Comparison of ENCODE assay signal across 19 cellular contexts in the genomic region with DNA sequence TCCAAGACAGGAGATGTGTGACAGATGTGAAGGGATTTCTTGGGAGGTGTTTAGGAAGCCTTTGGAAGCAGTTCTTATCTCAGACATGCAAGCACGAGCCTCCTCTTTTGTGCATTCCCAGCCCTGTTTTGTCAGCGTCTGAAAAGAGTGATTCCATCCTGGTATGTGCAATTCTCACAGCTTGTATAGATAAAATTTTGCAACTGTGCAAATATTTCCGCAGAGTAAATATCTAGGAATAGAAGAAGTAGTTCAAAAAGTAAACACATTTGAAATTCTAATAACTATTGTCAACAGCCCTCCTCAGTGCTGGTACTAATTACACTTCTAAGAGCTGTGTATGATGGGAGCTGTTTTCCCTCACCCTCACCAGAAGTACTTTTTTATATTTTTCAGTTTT.
DNase-seq lines count a peak whose midpoint lies in the region; ATAC-seq, FAIRE-seq and TF ChIP-seq lines count a peak whose summit lies in the region.
"Had no signal": no experiment of that assay in that cellular context is flagged by ENCODE, and none has a peak within 500 bp of the region (broad histone marks: within the 10 kb centered on the region; RNA-seq: fewer than 3 reads in every experiment).

No MANE protein-coding gene starts in this region.

- H3K4me3 ChIP-seq in astrocyte (ENCODE audit: insufficient read depth, low read depth, low read length) (no peak overlapping the region), right lobe of liver (no peak overlapping the region)
- H3K4me3 ChIP-seq: adrenal gland, coronary artery, thyroid gland had no signal

- 24% methylated on average over 3 of the region's 3 CpGs for WGBS in right lobe of liver (ENCODE audit: insufficient coverage, low coverage, low lambda C conversion rate, missing lambda C conversion rate)

- TF ChIP-seq POLR2A in right lobe of liver (IDR thresholded peaks at IDR 0.05) (no peak), H54 (IDR thresholded peaks at IDR 0.05; ENCODE audit: low read depth, low read length) (no peak)

- H2AFZ ChIP-seq in astrocyte (ENCODE audit: low read depth, low read length), result no peak overlapping the region

- H4K20me1 ChIP-seq in astrocyte (ENCODE audit: insufficient read depth, low read length), result no peaks in the 10 kb centered on the region

- no peak overlapping the region for H3K9ac ChIP-seq in astrocyte (ENCODE audit: low read length)

- peak; percentile 56 for DNase-seq in HuH-7.5 (ENCODE audit: low spot score)
- DNase-seq in astrocyte (ENCODE audit: low read depth), result peak; percentile 30
- DNase-seq in right lobe of liver, result no peak
- DNase-seq in H4 (ENCODE audit: low spot score), result no peak
- DNase-seq in HCEC 1CT, result no peak
- no peak for DNase-seq in stimulated activated CD4-positive, alpha-beta T cell treated with anti-CD3 and anti-CD28 coated beads, Interleukin-1b, Interleukin-23, amount 100 ng/mL, for 48 hours
- DNase-seq in H54 (ENCODE audit: insufficient read length, low spot score), result no peak
- DNase-seq: activated CD4-positive, alpha-beta T cell treated with anti-CD3 and anti-CD28 coated beads, Interleukin-2, amount 10 ng/mL, durations not matched to agents 7 days and 5 days; adrenal gland; naive B cell; NCI-H2029; right cardiac atrium; SHP77 treated with DMSO at 0.1 percent for 48 hours; stimulated activated CD4-positive, alpha-beta T cell treated with anti-CD3 and anti-CD28 coated beads, Interleukin-4, amount 100 ng/mL, for 4 hours; T1000; thyroid gland had no signal

- no peaks in the 10 kb centered on the region for H3K27me3 ChIP-seq in astrocyte (ENCODE audit: insufficient read depth, low read length)
- H3K27me3 ChIP-seq in right lobe of liver, result no peaks in the 10 kb centered on the region
- H3K27me3 ChIP-seq: adrenal gland, thyroid gland had no signal

- H3K4me1 ChIP-seq in astrocyte (ENCODE audit: insufficient read depth, low read length) (no peaks in the 10 kb centered on the region), right lobe of liver (peaks cover 0 to 3% (median 0%) of the 10 kb centered on the region in 4 donors)
- H3K4me1 ChIP-seq: adrenal gland had no signal

- H3K9me3 Mint-ChIP-seq in astrocyte (ENCODE audit: unreplicated experiment), result no peaks in the 10 kb centered on the region
- H3K9me3 Mint-ChIP-seq: activated CD4-positive, alpha-beta T cell treated with anti-CD3 and anti-CD28 coated beads, Interleukin-2, amount 10 ng/mL, durations not matched to agents 7 days and 5 days had no signal

- H3K4me2 ChIP-seq in astrocyte (ENCODE audit: low read length), result no peak overlapping the region

- intact Hi-C loops in right lobe of liver (cut with DNase I), result no loop called here

- H3K27me3 Mint-ChIP-seq in astrocyte (ENCODE audit: low read depth, unreplicated experiment), result no peaks in the 10 kb centered on the region
- H3K27me3 Mint-ChIP-seq: activated CD4-positive, alpha-beta T cell treated with anti-CD3 and anti-CD28 coated beads, Interleukin-2, amount 10 ng/mL, durations not matched to agents 7 days and 5 days had no signal

- peak; percentile 48 to 71 (median 66) for ATAC-seq in right lobe of liver
- ATAC-seq: left lobe of liver, right cardiac atrium had no signal

- no peaks in the 10 kb centered on the region for H3K79me2 ChIP-seq in astrocyte (ENCODE audit: insufficient read depth, low read length)

- H3K4me1 Mint-ChIP-seq in astrocyte (ENCODE audit: low read depth, unreplicated experiment), result peaks cover 2% of the 10 kb centered on the region

- no peaks in the 10 kb centered on the region for H3K36me3 Mint-ChIP-seq in astrocyte (ENCODE audit: low read depth, unreplicated experiment)
- H3K36me3 Mint-ChIP-seq: naive B cell had no signal

- FAIRE-seq in astrocyte (lab: Jason Lieb, UNC) (no peak), H54 (lab: Jason Lieb, UNC) (no peak)

- H3K4me3 Mint-ChIP-seq in astrocyte (ENCODE audit: unreplicated experiment), result no peak overlapping the region
- H3K4me3 Mint-ChIP-seq: activated CD4-positive, alpha-beta T cell treated with anti-CD3 and anti-CD28 coated beads, Interleukin-2, amount 10 ng/mL, durations not matched to agents 7 days and 5 days; naive B cell had no signal

- no peaks in the 10 kb centered on the region for H3K9me3 ChIP-seq in astrocyte (ENCODE audit: insufficient read depth, low read depth, low read length)
- H3K9me3 ChIP-seq in right lobe of liver, result no peaks in the 10 kb centered on the region
- H3K9me3 ChIP-seq: adrenal gland, thyroid gland had no signal

- TF ChIP-seq CTCF in 22Rv1 (IDR thresholded peaks at IDR 0.05) (no peak), astrocyte (IDR thresholded peaks at IDR 0.05; ENCODE audit: insufficient read depth, low read depth, low read length) (no peak), right lobe of liver (IDR thresholded peaks at IDR 0.05) (no peak)

- H3K27ac Mint-ChIP-seq in astrocyte (ENCODE audit: unreplicated experiment), result peak overlapping the region; percentile 18
- H3K27ac Mint-ChIP-seq: activated CD4-positive, alpha-beta T cell treated with anti-CD3 and anti-CD28 coated beads, Interleukin-2, amount 10 ng/mL, durations not matched to agents 7 days and 5 days; naive B cell had no signal

- H3K27ac ChIP-seq in 22Rv1 (peak overlapping the region; percentile 41), astrocyte (ENCODE audit: low read depth, low read length) (no peak overlapping the region), right lobe of liver (no peak overlapping the region)
- H3K27ac ChIP-seq: adrenal gland, coronary artery, thyroid gland had no signal

- H3K36me3 ChIP-seq in astrocyte (ENCODE audit: insufficient read depth, low read length) (no peaks in the 10 kb centered on the region), right lobe of liver (no peaks in the 10 kb centered on the region)
- H3K36me3 ChIP-seq: adrenal gland, thyroid gland had no signal

Comparison
In these comparisons a context has a peak if more than half of its experiments do, and no peak if none do; other contexts are left out.
1. DNase-seq: peak in HuH-7.5 (single experiment) and astrocyte (single experiment); none in right lobe of liver (0 of 3), H4 (single experiment), HCEC 1CT (single experiment), stimulated activated CD4-positive, alpha-beta T cell treated with anti-CD3 and anti-CD28 coated beads, Interleukin-1b, Interleukin-23, amount 100 ng/mL, for 48 hours (single experiment) and H54 (single experiment).